Comparison of ENCODE assay signal across 22 cellular contexts in genomic region chr2:3129867-3130266, GRCh38.
"Had no signal": no experiment of that assay in that cellular context is flagged by ENCODE, and none has a peak within 500 bp of the region (broad histone marks: within the 10 kb centered on the region; RNA-seq: fewer than 3 reads in every experiment).

No MANE protein-coding gene starts in this region.

- H2AFZ ChIP-seq: neural progenitor cell had no signal

- H3K27me3 ChIP-seq: ascending aorta, neural progenitor cell, tibial nerve, vagina had no signal

- H3K4me3 ChIP-seq: ascending aorta, breast epithelium, gastrocnemius medialis, mucosa of descending colon, neural progenitor cell, prostate gland, skin epidermis, tibial nerve, vagina had no signal

- H3K4me2 ChIP-seq: neural progenitor cell had no signal

- H3K27ac ChIP-seq: ascending aorta, breast epithelium, gastrocnemius medialis, neural progenitor cell, prostate gland, skin epidermis, tibial nerve, vagina had no signal

- DNase-seq: activated CD4-positive, alpha-beta T cell treated with anti-CD3 and anti-CD28 coated beads for 48 hours; activated CD4-positive, CD25-positive, alpha-beta regulatory T cell; activated CD8-positive, alpha-beta T cell treated with anti-CD3 and anti-CD28 coated beads for 36 hours; activated naive CD4-positive, alpha-beta T cell treated with anti-CD3 and anti-CD28 coated beads, Interleukin-2, amount 50 U/mL, for 16 hours; activated T-cell treated with anti-CD3 and anti-CD28 coated beads, Interleukin-2, amount 50 U/mL, for 4 hours; cerebellar nuclear complex; cortex of kidney; effector CD4-positive, alpha-beta T cell; gastrocnemius medialis; mucosa of descending colon; naive thymus-derived CD4-positive, alpha-beta T cell; right cardiac atrium; stimulated activated CD4-positive, alpha-beta T cell treated with anti-CD3 and anti-CD28 coated beads, Interleukin-15, amount 100 ng/mL, for 24 hours; stimulated activated CD4-positive, alpha-beta T cell treated with anti-CD3 and anti-CD28 coated beads, Interleukin-2, amount 100 ng/mL, for 48 hours; T1000 had no signal

- ATAC-seq: activated CD8-positive, alpha-beta T cell treated with anti-CD3 and anti-CD28 coated beads for 36 hours; activated T-cell treated with anti-CD3 and anti-CD28 coated beads, Interleukin-2, amount 50 U/mL, for 4 hours; gastrocnemius medialis; mucosa of descending colon; naive thymus-derived CD4-positive, alpha-beta T cell; right cardiac atrium had no signal

- H3K9me3 ChIP-seq: ascending aorta, breast epithelium, gastrocnemius medialis, prostate gland, vagina had no signal

- H3K36me3 ChIP-seq: ascending aorta, breast epithelium, gastrocnemius medialis, neural progenitor cell, prostate gland, tibial nerve, vagina had no signal

- H3K4me1 ChIP-seq: ascending aorta, breast epithelium, gastrocnemius medialis, prostate gland, vagina had no signal

- H3K9ac ChIP-seq: neural progenitor cell had no signal
